In the genomic region with DNA sequence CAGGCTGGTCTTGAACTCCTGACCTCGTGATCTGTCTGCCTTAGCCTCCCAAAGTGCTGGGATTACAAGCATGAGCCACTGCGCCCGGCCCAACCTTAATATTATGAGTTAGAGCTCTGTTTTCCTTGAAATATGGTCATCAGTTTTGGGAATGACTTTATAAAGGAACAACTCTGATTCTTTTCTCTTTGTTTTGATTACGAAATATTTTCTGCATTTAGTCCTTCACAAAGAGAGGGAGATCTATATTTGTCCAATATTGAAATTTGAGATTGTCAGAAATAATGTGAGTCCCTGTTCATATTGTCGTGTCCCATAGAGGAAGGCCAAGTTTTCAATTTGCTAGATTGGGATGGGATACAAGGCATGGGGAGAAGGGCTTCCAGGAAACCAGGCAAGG, we compare ENCODE assay signal across 1 cellular context.
TF ChIP-seq lines count a peak whose summit lies in the region.

No MANE protein-coding gene starts in this region.

TF ChIP-seq in IMR-90, 13 proteins besides CTCF, POLR2A, EP300 and RAD21:
- TF ChIP-seq CEBPB (IDR thresholded peaks at IDR 0.05; ENCODE audit: low read depth, low read length), result peak; percentile 59
- no peak for TF ChIP-seq SMC3 (IDR thresholded peaks at IDR 0.05; ENCODE audit: low read depth, low read length)
